In genomic region chr10:119205926-119206602, GRCh38 we compare ENCODE assay signal across 8 cellular contexts. TPM values are rescaled to one million over a fixed set of nuclear protein-coding genes. Genes with fewer than 3 reads are reported as not detected.
DNase-seq lines count a peak whose midpoint lies in the region; ATAC-seq and TF ChIP-seq lines count a peak whose summit lies in the region.

No MANE protein-coding gene starts in this region.

- H3K27me3 Mint-ChIP-seq in activated B cell treated with CpG ODN at 0.5 μM for 24 hours: no peaks in the 10 kb centered on the region

- peak overlapping the region; percentile 88 for H2AFZ ChIP-seq in ACC112 (ENCODE audit: low read length, unreplicated experiment)

- ATAC-seq in GM19035 (IDR thresholded peaks at IDR 0.05; ENCODE audit: unreplicated experiment) (peak; percentile 28), activated B cell treated with CpG ODN at 0.5 μM for 24 hours (ENCODE audit: low read depth) (no peak), GM18858 (IDR thresholded peaks at IDR 0.05; ENCODE audit: unreplicated experiment) (no peak)

- H3K79me2 ChIP-seq in ACC112 (ENCODE audit: control insufficient read depth, insufficient read depth, low read length, unreplicated experiment): peaks cover 25% of the 10 kb centered on the region

- H3K4me1 ChIP-seq in ACC112 (ENCODE audit: control insufficient read depth, insufficient read depth, low read length, unreplicated experiment) (peaks cover 30% of the 10 kb centered on the region), ectodermal cell (ENCODE audit: control insufficient read depth, insufficient read depth, low read length) (peaks cover 24% of the 10 kb centered on the region)

- DNase-seq in HT1080 (ENCODE audit: low read depth) (peak; percentile 74), activated B cell treated with CpG ODN at 0.5 μM for 24 hours (peak; percentile 40), medulla oblongata (ENCODE audit: extremely low spot score) (peak; percentile 38)
- peak in 4 of 6 experiments; percentile 15 to 47 (median 35) for DNase-seq in stimulated activated naive CD4-positive, alpha-beta T cell (lab: John Stamatoyannopoulos, UW)

- peak overlapping the region; percentile 95 for H3K27ac Mint-ChIP-seq in activated B cell treated with CpG ODN at 0.5 μM for 24 hours

- peaks cover 3% of the 10 kb centered on the region for H3K36me3 Mint-ChIP-seq in activated B cell treated with CpG ODN at 0.5 μM for 24 hours (ENCODE audit: low read depth)

- H3K36me3 ChIP-seq in ACC112 (ENCODE audit: insufficient read depth, low read length): no peaks in the 10 kb centered on the region
- no peaks in the 10 kb centered on the region for H3K36me3 ChIP-seq in ectodermal cell (ENCODE audit: control insufficient read depth, insufficient read depth, low read length)

- POLR2A ChIA-PET in activated B cell treated with CpG ODN at 0.5 μM for 24 hours (lab: Charles Lee): interaction anchor here (0.6 to 5.6 kb wide), 17 partner anchors 40 to 359 kb away, joined by 3 to 134 read pairs (median 8); partner anchors contain the start of gene SFXN4

- peaks cover 27% of the 10 kb centered on the region for H3K4me1 Mint-ChIP-seq in activated B cell treated with CpG ODN at 0.5 μM for 24 hours

- H3K4me3 Mint-ChIP-seq in activated B cell treated with CpG ODN at 0.5 μM for 24 hours: peak overlapping the region; percentile 91

- no peak for TF ChIP-seq CTCF in activated B cell treated with CpG ODN at 0.5 μM for 24 hours (IDR thresholded peaks at IDR 0.05)

- H3K9me3 Mint-ChIP-seq in activated B cell treated with CpG ODN at 0.5 μM for 24 hours: no peaks in the 10 kb centered on the region

- peak overlapping the region; percentile 95 for H3K4me3 ChIP-seq in ACC112 (ENCODE audit: low read depth, low read length)
- peak overlapping the region; percentile 59 for H3K4me3 ChIP-seq in ectodermal cell (ENCODE audit: insufficient read depth, low read depth, low read length)

- H3K9me3 ChIP-seq in ectodermal cell (ENCODE audit: control insufficient read depth, low read length): no peaks in the 10 kb centered on the region

- CTCF ChIA-PET in activated B cell treated with CpG ODN at 0.5 μM for 24 hours (lab: Charles Lee): interaction anchor here (0.6 to 13.0 kb wide), 51 partner anchors 8 to 653 kb away, joined by 3 to 127 read pairs (median 4); partner anchors contain the start of genes RGS10 and SFXN4

- H3K27ac ChIP-seq in ACC112 (ENCODE audit: low read depth, low read length) (peak overlapping the region; percentile 81; the same call in 1 of the 2 replicates), ectodermal cell (ENCODE audit: insufficient read depth, low read depth, low read length, poor library complexity, severe bottlenecking) (peak overlapping the region; percentile 90)

- 54 to 57% methylated on average over 16 of the region's 16 CpGs for WGBS in ectodermal cell, 2 experiments

- intact Hi-C loops in activated B cell treated with CpG ODN at 0.5 μM for 24 hours (cut with micrococcal nuclease): loop anchor here (1.0 to 2.0 kb wide), 5 partner anchors 63 to 337 kb away; no protein-coding TSS in a partner anchor

- H3K27me3 ChIP-seq in ACC112 (ENCODE audit: insufficient read depth, low read length): no peaks in the 10 kb centered on the region
- H3K27me3 ChIP-seq in ectodermal cell (ENCODE audit: control insufficient read depth, insufficient read depth, low read length, poor library complexity, severe bottlenecking): peaks cover 17% of the 10 kb centered on the region

RNA-seq across cellular contexts. Expression of gene GRK5, which starts 1.3 kb away (rescaled TPM):
- total RNA-seq in HT1080 (2014; rRNA removed; shearing (Covaris generic)): 11.4 TPM in 2 replicates
- 10.7 and 11.9 TPM in 2 replicates for polyA plus RNA-seq in HT1080 (2015; cell fraction: cytosol; rRNA removed)
- 8.1 and 8.2 TPM in 2 replicates for polyA plus RNA-seq in HT1080 (2015; cell fraction: nucleus; rRNA removed)
- 19.9 and 21.3 TPM in 2 replicates for total RNA-seq in activated B cell treated with CpG ODN at 0.5 μM for 24 hours
- 7.3 TPM for polyA plus RNA-seq in ectodermal cell (2013, experiment 1 of 4)
- polyA plus RNA-seq in ectodermal cell (2013, experiment 2 of 4): 7.9 TPM
- 6.4 TPM for polyA plus RNA-seq in ectodermal cell (2013, experiment 3 of 4)
- polyA plus RNA-seq in ectodermal cell (2013, experiment 4 of 4): 6.7 TPM

RNA-seq across cellular contexts. Expression of gene PRDX3, which starts 27.5 kb away (rescaled TPM):
- 269 and 341 TPM in 2 replicates for total RNA-seq in HT1080 (2014; rRNA removed; shearing (Covaris generic))
- polyA plus RNA-seq in HT1080 (2015; cell fraction: cytosol; rRNA removed): 304 and 316 TPM in 2 replicates
- 222 and 241 TPM in 2 replicates for polyA plus RNA-seq in HT1080 (2015; cell fraction: nucleus; rRNA removed)
- 62.8 and 63.7 TPM in 2 replicates for total RNA-seq in activated B cell treated with CpG ODN at 0.5 μM for 24 hours
- 229 TPM for polyA plus RNA-seq in ectodermal cell (2013, experiment 1 of 4)
- polyA plus RNA-seq in ectodermal cell (2013, experiment 2 of 4): 244 TPM
- polyA plus RNA-seq in ectodermal cell (2013, experiment 3 of 4): 253 TPM
- polyA plus RNA-seq in ectodermal cell (2013, experiment 4 of 4): 268 TPM

RNA-seq across cellular contexts. Expression of gene SFXN4, which starts 40.5 kb away (rescaled TPM):
- total RNA-seq in HT1080 (2014; rRNA removed; shearing (Covaris generic)): 30.4 and 36.7 TPM in 2 replicates
- 25.7 and 29.7 TPM in 2 replicates for polyA plus RNA-seq in HT1080 (2015; cell fraction: cytosol; rRNA removed)
- polyA plus RNA-seq in HT1080 (2015; cell fraction: nucleus; rRNA removed): 31.1 and 39.1 TPM in 2 replicates
- total RNA-seq in activated B cell treated with CpG ODN at 0.5 μM for 24 hours: 18.4 and 21.7 TPM in 2 replicates
- polyA plus RNA-seq in ectodermal cell (2013, experiment 1 of 4): 22.5 TPM
- 17.8 TPM for polyA plus RNA-seq in ectodermal cell (2013, experiment 2 of 4)
- polyA plus RNA-seq in ectodermal cell (2013, experiment 3 of 4): 16.8 TPM
- polyA plus RNA-seq in ectodermal cell (2013, experiment 4 of 4): 13.2 TPM
